16 cellular contexts compared by ENCODE assay signal in the genomic region with DNA sequence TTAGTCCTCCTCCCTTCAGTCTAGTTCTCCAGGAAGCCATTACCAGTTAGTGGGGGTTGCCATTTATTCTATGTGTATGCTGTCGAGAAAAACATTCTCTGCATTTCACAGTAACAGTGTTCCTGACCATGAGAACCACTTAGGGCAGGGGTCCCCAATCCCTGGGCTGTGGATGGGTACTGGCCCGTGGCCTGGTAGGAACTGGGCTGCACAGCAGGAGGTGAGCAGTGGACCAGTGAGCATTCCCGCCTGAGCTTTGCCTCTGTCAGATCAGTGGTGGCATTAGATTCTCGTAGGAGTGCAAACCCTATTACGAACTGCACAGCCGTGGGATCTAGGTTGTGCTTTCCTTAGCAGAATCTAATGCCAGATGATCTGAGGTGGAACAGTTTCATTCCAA. TPM values are rescaled to one million over a fixed set of nuclear protein-coding genes. Genes with fewer than 3 reads are reported as not detected.
DNase-seq lines count a peak whose midpoint lies in the region; ATAC-seq and TF ChIP-seq lines count a peak whose summit lies in the region.
"Had no signal": no experiment of that assay in that cellular context is flagged by ENCODE, and none has a peak within 500 bp of the region (broad histone marks: within the 10 kb centered on the region; RNA-seq: fewer than 3 reads in every experiment).

No MANE protein-coding gene starts in this region.

- H3K9me3 ChIP-seq in PC-3 (ENCODE audit: low read length): no peaks in the 10 kb centered on the region
- H3K9me3 ChIP-seq: heart right ventricle had no signal

- BruUV-seq in PC-3 (replicated peaks; lab: Mats Ljungman, UMichigan): no TSS peak

- CTCF ChIA-PET in activated CD4-positive, alpha-beta memory T cell treated with anti-CD3 and anti-CD28 coated beads for 36 hours (lab: Charles Lee): no interaction called here
- CTCF ChIA-PET in PC-3 (lab: Charles Lee): no interaction called here

- H2AFZ ChIP-seq in ACC112 (ENCODE audit: low read length, unreplicated experiment) (peak overlapping the region; percentile 4), PC-3 (ENCODE audit: low read length) (no peak overlapping the region)

- peaks cover 11% of the 10 kb centered on the region for H3K4me1 ChIP-seq in ACC112 (ENCODE audit: control insufficient read depth, insufficient read depth, low read length, unreplicated experiment)
- H3K4me1 ChIP-seq in PC-3 (ENCODE audit: insufficient read depth, low read length): peaks cover 18% of the 10 kb centered on the region

- no peak overlapping the region for H3K4me2 ChIP-seq in PC-3 (ENCODE audit: low read length)

- no peaks in the 10 kb centered on the region for H4K20me1 ChIP-seq in PC-3 (ENCODE audit: low read length)

- H3K4me3 ChIP-seq in ACC112 (ENCODE audit: low read depth, low read length) (peak overlapping the region; percentile 40), PC-3 (ENCODE audit: low read length) (no peak overlapping the region)
- H3K4me3 ChIP-seq: heart right ventricle had no signal

- intact Hi-C loops in CD14-positive monocyte (cut with micrococcal nuclease) (no loop called here), PC-3 (cut with micrococcal nuclease) (loop anchor here (5.0 kb wide), 1 partner anchor 79 kb away; no protein-coding TSS in a partner anchor)
- intact Hi-C loops in activated CD4-positive, alpha-beta memory T cell treated with anti-CD3 and anti-CD28 coated beads for 36 hours (cut with micrococcal nuclease): loop anchor here (5.0 kb wide), 1 partner anchor 319 kb away; no protein-coding TSS in a partner anchor

- no peaks in the 10 kb centered on the region for H3F3A ChIP-seq in PC-3 (ENCODE audit: low read length, unreplicated experiment)

- no peaks in the 10 kb centered on the region for H3K27me3 Mint-ChIP-seq in CD14-positive monocyte (ENCODE audit: low read depth in 3 of 3)
- no peaks in the 10 kb centered on the region for H3K27me3 Mint-ChIP-seq in activated CD4-positive, alpha-beta memory T cell treated with anti-CD3 and anti-CD28 coated beads for 36 hours
- H3K27me3 Mint-ChIP-seq in effector memory CD8-positive, alpha-beta T cell: no peaks in the 10 kb centered on the region

- H3K27ac ChIP-seq in ACC112 (ENCODE audit: low read depth, low read length): no peak overlapping the region
- H3K27ac ChIP-seq in PC-3 (ENCODE audit: low read length): no peak overlapping the region
- H3K27ac ChIP-seq: heart right ventricle had no signal

- H3K36me3 Mint-ChIP-seq in CD14-positive monocyte: peaks cover 64 to 66% of the 10 kb centered on the region in 2 donors
- H3K36me3 Mint-ChIP-seq in activated CD4-positive, alpha-beta memory T cell treated with anti-CD3 and anti-CD28 coated beads for 36 hours: peaks cover 49% of the 10 kb centered on the region
- peaks cover 89% of the 10 kb centered on the region for H3K36me3 Mint-ChIP-seq in effector memory CD8-positive, alpha-beta T cell (ENCODE audit: insufficient read depth)

- H3K9me3 Mint-ChIP-seq in CD14-positive monocyte: no peaks in the 10 kb centered on the region
- no peaks in the 10 kb centered on the region for H3K9me3 Mint-ChIP-seq in activated CD4-positive, alpha-beta memory T cell treated with anti-CD3 and anti-CD28 coated beads for 36 hours
- no peaks in the 10 kb centered on the region for H3K9me3 Mint-ChIP-seq in effector memory CD8-positive, alpha-beta T cell

- H3K4me3 Mint-ChIP-seq in CD14-positive monocyte: no peak overlapping the region
- H3K4me3 Mint-ChIP-seq in activated CD4-positive, alpha-beta memory T cell treated with anti-CD3 and anti-CD28 coated beads for 36 hours: no peak overlapping the region
- H3K4me3 Mint-ChIP-seq in effector memory CD8-positive, alpha-beta T cell: peak overlapping the region; percentile 22 to 43

- H3K27me3 ChIP-seq in ACC112 (ENCODE audit: insufficient read depth, low read length): no peaks in the 10 kb centered on the region
- no peaks in the 10 kb centered on the region for H3K27me3 ChIP-seq in PC-3 (ENCODE audit: low read length)
- H3K27me3 ChIP-seq: heart right ventricle had no signal

- no peaks in the 10 kb centered on the region for H3K9me2 ChIP-seq in PC-3 (replicated peaks; ENCODE audit: low read length)

- TF ChIP-seq CTCF in CD14-positive monocyte (IDR thresholded peaks at IDR 0.05) (no peak), PC-3 (conservative IDR thresholded peaks at IDR 0.05; ENCODE audit: low read depth, low read length) (no peak)

- H3K79me2 ChIP-seq in ACC112 (ENCODE audit: control insufficient read depth, insufficient read depth, low read length, unreplicated experiment) (peaks cover 5% of the 10 kb centered on the region), PC-3 (ENCODE audit: low read length) (no peaks in the 10 kb centered on the region)

- ATAC-seq in effector memory CD8-positive, alpha-beta T cell (replicated peaks): no peak
- ATAC-seq in PC-3 (no peak), HG02884 (IDR thresholded peaks at IDR 0.05; ENCODE audit: unreplicated experiment) (no peak)
- ATAC-seq: heart right ventricle had no signal

- peaks cover 29% of the 10 kb centered on the region for H3K4me1 Mint-ChIP-seq in CD14-positive monocyte
- peaks cover 71% of the 10 kb centered on the region for H3K4me1 Mint-ChIP-seq in activated CD4-positive, alpha-beta memory T cell treated with anti-CD3 and anti-CD28 coated beads for 36 hours (ENCODE audit: low read depth)
- peaks cover 45 to 71% of the 10 kb centered on the region in 2 donors for H3K4me1 Mint-ChIP-seq in effector memory CD8-positive, alpha-beta T cell (ENCODE audit: low read depth in 2 of 2)

- DNase-seq in CD14-positive monocyte (ENCODE audit: low spot score) (no peak), foreskin melanocyte (no peak), NCI-H1105 treated with DMSO at 0.1 percent for 48 hours (lab: John Stamatoyannopoulos, UW) (no peak), PC-3 (no peak)
- no peak for DNase-seq in activated CD4-positive, alpha-beta memory T cell treated with anti-CD3 and anti-CD28 coated beads for 36 hours
- no peak for DNase-seq in effector memory CD8-positive, alpha-beta T cell
- DNase-seq: DMS53; heart right ventricle; mammary epithelial cell; NCI-H1436 treated with DMSO at 0.1 percent for 48 hours; NCI-H226; stimulated activated CD4-positive, alpha-beta T cell treated with anti-CD3 and anti-CD28 coated beads, Interleukin-12 subunit alpha, Interleukin-12 subunit beta, amount 100 ng/mL, for 4 hours; trophoblast cell had no signal

- POLR2A ChIA-PET in activated CD4-positive, alpha-beta memory T cell treated with anti-CD3 and anti-CD28 coated beads for 36 hours (lab: Charles Lee): no interaction called here
- POLR2A ChIA-PET in PC-3 (lab: Charles Lee; ENCODE audit: unreplicated experiment): no interaction called here

- no peaks in the 10 kb centered on the region for H3K36me3 ChIP-seq in ACC112 (ENCODE audit: insufficient read depth, low read length)
- no peaks in the 10 kb centered on the region for H3K36me3 ChIP-seq in PC-3 (ENCODE audit: low read depth, low read length)

- H3K9ac ChIP-seq in PC-3 (ENCODE audit: low read length): no peak overlapping the region

- H3K27ac Mint-ChIP-seq in CD14-positive monocyte: peak overlapping the region in 4 of 7 donors; percentile 6 to 55 (median 29)
- peak overlapping the region; percentile 74 for H3K27ac Mint-ChIP-seq in activated CD4-positive, alpha-beta memory T cell treated with anti-CD3 and anti-CD28 coated beads for 36 hours
- peak overlapping the region; percentile 81 to 86 for H3K27ac Mint-ChIP-seq in effector memory CD8-positive, alpha-beta T cell

RNA-seq across cellular contexts. Expression of a gene that starts 15.8 kb away (rescaled TPM):
- 10 to 100 TPM; 66.1 to 97.3 TPM for polyA plus RNA-seq in CD14-positive monocyte
- total RNA-seq in activated CD4-positive, alpha-beta memory T cell treated with anti-CD3 and anti-CD28 coated beads for 36 hours: 10 to 100 TPM; 46.5 to 51.2 TPM
- 0.81 and 1.0 TPM in 2 replicates for total RNA-seq in PC-3 (2014; rRNA removed)
- total RNA-seq: HT-29 had no signal

Comparison
In these comparisons a context has a peak if more than half of its experiments do, and no peak if none do; other contexts are left out.
1. H3K27ac Mint-ChIP-seq: peak in every context shown above with its lines; median percentile 84 in effector memory CD8-positive, alpha-beta T cell; 74 in activated CD4-positive, alpha-beta memory T cell treated with anti-CD3 and anti-CD28 coated beads for 36 hours; 29 in CD14-positive monocyte.
2. H3K4me3 Mint-ChIP-seq: peak in effector memory CD8-positive, alpha-beta T cell (2 of 2); none in CD14-positive monocyte (0 of 2) and activated CD4-positive, alpha-beta memory T cell treated with anti-CD3 and anti-CD28 coated beads for 36 hours (single experiment).
3. RNA of a gene that starts 15.8 kb away (total RNA-seq): 46.5 to 51.2 TPM in activated CD4-positive, alpha-beta memory T cell treated with anti-CD3 and anti-CD28 coated beads for 36 hours; 0.81 to 1.0 TPM in PC-3; every median in the first group is over 10 times any median in the second.
4. intact Hi-C loops: an anchor here in activated CD4-positive, alpha-beta memory T cell treated with anti-CD3 and anti-CD28 coated beads for 36 hours (5.0 kb wide) and PC-3 (5.0 kb wide); none called in CD14-positive monocyte.